27 cellular contexts compared by ENCODE assay signal in genomic region chr15:52083603-52084002, GRCh38. TPM values are rescaled to one million over a fixed set of nuclear protein-coding genes. Genes with fewer than 3 reads are reported as not detected.
"Had no signal": no experiment of that assay in that cellular context is flagged by ENCODE, and none has a peak within 500 bp of the region (broad histone marks: within the 10 kb centered on the region; RNA-seq: fewer than 3 reads in every experiment).

No MANE protein-coding gene starts in this region.

- H3K27me3 ChIP-seq: breast epithelium had no signal

- H3K36me3 Mint-ChIP-seq: activated naive CD4-positive, alpha-beta T cell treated with anti-CD3 and anti-CD28 coated beads, Interleukin-2, amount 50 U/mL, for 24 hours; T-cell; WTC11 had no signal

- H3K4me1 ChIP-seq: breast epithelium had no signal

- H3K36me3 ChIP-seq: breast epithelium had no signal

- H3K27me3 Mint-ChIP-seq: activated naive CD4-positive, alpha-beta T cell treated with anti-CD3 and anti-CD28 coated beads, Interleukin-2, amount 50 U/mL, for 24 hours; T-cell had no signal

- H3K4me3 ChIP-seq: breast epithelium, SK-N-MC had no signal

- ATAC-seq: Panc1, Right ventricle myocardium inferior, T-cell, WTC11 had no signal

- H3K27ac ChIP-seq: breast epithelium, SK-N-MC had no signal

- DNase-seq: activated CD4-positive, alpha-beta T cell treated with anti-CD3 and anti-CD28 coated beads for 48 hours; activated CD4-positive, alpha-beta T cell treated with anti-CD3 and anti-CD28 coated beads, Interleukin-2, amount 50 U/mL, for 4 hours; activated CD4-positive, CD25-positive, alpha-beta regulatory T cell treated with anti-CD3 and anti-CD28 coated beads, Interleukin-2, amount 50 U/mL, for 72 hours; activated CD8-positive, alpha-beta memory T cell treated with anti-CD3 and anti-CD28 coated beads, Interleukin-2, amount 50 U/mL, for 48 hours; activated CD8-positive, alpha-beta T cell treated with anti-CD3 and anti-CD28 coated beads, Interleukin-2, amount 10 ng/mL, durations not matched to agents 7 days and 5 days; activated naive CD4-positive, alpha-beta T cell; activated T-cell treated with anti-CD3 and anti-CD28 coated beads, Interleukin-2, amount 50 U/mL, for 1 hour; aorta; caudate nucleus; KG1; NCI-H1105 treated with DMSO at 0.1 percent for 48 hours; NCI-H1436 treated with DMSO at 0.1 percent for 48 hours; NCI-H187 treated with DMSO at 0.1 percent for 48 hours; NCI-H2081 treated with DMSO at 0.1 percent for 48 hours; NCI-H446; NCI-H524; NCI-H748 treated with DMSO at 0.1 percent for 48 hours; NK-92 treated with Interleukin-12 subunit alpha and Interleukin-12 subunit beta, amount 100 ng/mL, for 24 hours; OCI-M1; RPMI8226; T-cell had no signal

- H3K4me3 Mint-ChIP-seq: activated naive CD4-positive, alpha-beta T cell treated with anti-CD3 and anti-CD28 coated beads, Interleukin-2, amount 50 U/mL, for 24 hours; T-cell; WTC11 had no signal

- H3K27ac Mint-ChIP-seq: activated naive CD4-positive, alpha-beta T cell treated with anti-CD3 and anti-CD28 coated beads, Interleukin-2, amount 50 U/mL, for 24 hours; T-cell; WTC11 had no signal

RNA-seq across cellular contexts. Expression of gene BCL2L10, which starts 29.0 kb away (rescaled TPM):
- total RNA-seq: aorta, Right ventricle myocardium inferior had no signal
